Comparison of ENCODE assay signal across 1 cellular context in genomic region chr20:63522981-63523611, GRCh38.
TF ChIP-seq lines count a peak whose summit lies in the region.

No MANE protein-coding gene starts in this region.

TF ChIP-seq in K562, 482 proteins besides CTCF, POLR2A, EP300 and RAD21:
- TF ChIP-seq PRPF4 (IDR thresholded peaks at IDR 0.05; ENCODE audit: insufficient read depth, low read depth, low read length, poor library complexity, severe bottlenecking) (no peak), ATF1 (CRISPR knock-in tag; IDR thresholded peaks at IDR 0.05) (no peak), ATF1 (tag; IDR thresholded peaks at IDR 0.05) (no peak), RBM22 (IDR thresholded peaks at IDR 0.05; ENCODE audit: low read depth, low read length, poor library complexity, severe bottlenecking) (peak; percentile 96), POLR2G (IDR thresholded peaks at IDR 0.05; ENCODE audit: low read depth, low read length) (peak; percentile 70), NR2C2 (CRISPR knock-in tag; IDR thresholded peaks at IDR 0.05) (peak; percentile 21; the same call in 1 of the 2 replicates), NR2C2 (tag; IDR thresholded peaks at IDR 0.05) (no peak), RBFOX2 (IDR thresholded peaks at IDR 0.05; ENCODE audit: low read depth, low read length) (peak; percentile 63)
- TF ChIP-seq, protein P1, sequence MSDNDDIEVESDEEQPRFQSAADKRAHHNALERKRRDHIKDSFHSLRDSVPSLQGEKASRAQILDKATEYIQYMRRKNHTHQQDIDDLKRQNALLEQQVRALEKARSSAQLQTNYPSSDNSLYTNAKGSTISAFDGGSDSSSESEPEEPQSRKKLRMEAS (CRISPR knock-in tag; IDR thresholded peaks at IDR 0.05), result 0 out of 2 replicates have a peak, but pooled peaks have one; percentile 11
- TF ChIP-seq, protein P2, sequence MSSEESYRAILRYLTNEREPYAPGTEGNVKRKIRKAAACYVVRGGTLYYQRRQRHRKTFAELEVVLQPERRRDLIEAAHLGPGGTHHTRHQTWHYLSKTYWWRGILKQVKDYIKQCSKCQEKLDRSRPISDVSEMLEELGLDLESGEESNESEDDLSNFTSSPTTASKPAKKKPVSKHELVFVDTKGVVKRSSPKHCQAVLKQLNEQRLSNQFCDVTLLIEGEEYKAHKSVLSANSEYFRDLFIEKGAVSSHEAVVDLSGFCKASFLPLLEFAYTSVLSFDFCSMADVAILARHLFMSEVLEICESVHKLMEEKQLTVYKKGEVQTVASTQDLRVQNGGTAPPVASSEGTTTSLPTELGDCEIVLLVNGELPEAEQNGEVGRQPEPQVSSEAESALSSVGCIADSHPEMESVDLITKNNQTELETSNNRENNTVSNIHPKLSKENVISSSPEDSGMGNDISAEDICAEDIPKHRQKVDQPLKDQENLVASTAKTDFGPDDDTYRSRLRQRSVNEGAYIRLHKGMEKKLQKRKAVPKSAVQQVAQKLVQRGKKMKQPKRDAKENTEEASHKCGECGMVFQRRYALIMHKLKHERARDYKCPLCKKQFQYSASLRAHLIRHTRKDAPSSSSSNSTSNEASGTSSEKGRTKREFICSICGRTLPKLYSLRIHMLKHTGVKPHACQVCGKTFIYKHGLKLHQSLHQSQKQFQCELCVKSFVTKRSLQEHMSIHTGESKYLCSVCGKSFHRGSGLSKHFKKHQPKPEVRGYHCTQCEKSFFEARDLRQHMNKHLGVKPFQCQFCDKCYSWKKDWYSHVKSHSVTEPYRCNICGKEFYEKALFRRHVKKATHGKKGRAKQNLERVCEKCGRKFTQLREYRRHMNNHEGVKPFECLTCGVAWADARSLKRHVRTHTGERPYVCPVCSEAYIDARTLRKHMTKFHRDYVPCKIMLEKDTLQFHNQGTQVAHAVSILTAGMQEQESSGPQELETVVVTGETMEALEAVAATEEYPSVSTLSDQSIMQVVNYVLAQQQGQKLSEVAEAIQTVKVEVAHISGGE (CRISPR knock-in tag; IDR thresholded peaks at IDR 0.05), result peak in 1 of 3 experiments; percentile 40; a peak in 1 of 6 replicates
TF ChIP-seq in K562: peak in this region for 6.
